ENCODE assay signal across 24 cellular contexts in genomic region chr7:4784799-4785198, GRCh38.
"Had no signal": no experiment of that assay in that cellular context is flagged by ENCODE, and none has a peak within 500 bp of the region (broad histone marks: within the 10 kb centered on the region; RNA-seq: fewer than 3 reads in every experiment).

No MANE protein-coding gene starts in this region.

- H3K27me3 ChIP-seq: dorsolateral prefrontal cortex, hepatocyte, left lung, ovary, suprapubic skin, transverse colon, upper lobe of right lung, vagina had no signal

- H3K4me1 ChIP-seq: left lung, lower lobe of right lung, psoas muscle, transverse colon, upper lobe of right lung, vagina had no signal

- H3K36me3 ChIP-seq: ovary had no signal

- H2AFZ ChIP-seq: hepatocyte had no signal

- ATAC-seq: left lung; lower lobe of right lung; naive thymus-derived CD8-positive, alpha-beta T cell; psoas muscle; sciatic nerve; stimulated activated memory B cell treated with anti-CD40 and anti-IgM and Interleukin-4, amounts not matched to agents 10 μg/mL and 1 μg/mL and 100 μg/mL, for 72 hours had no signal

- H3K9me3 ChIP-seq: left lung, lower lobe of right lung, ovary, psoas muscle, suprapubic skin, transverse colon, upper lobe of right lung, vagina had no signal

- H3K27ac ChIP-seq: hepatocyte, left lung, lower lobe of right lung, ovary, psoas muscle, transverse colon, upper lobe of right lung, vagina had no signal

- FAIRE-seq: colon, frontal cortex, kidney had no signal

- H3K4me2 ChIP-seq: hepatocyte, smooth muscle cell had no signal

- H3K4me3 ChIP-seq: dorsolateral prefrontal cortex, hepatocyte, left lung, lower lobe of right lung, ovary, psoas muscle, smooth muscle cell, suprapubic skin, transverse colon, upper lobe of right lung, vagina had no signal

- DNase-seq: dorsolateral prefrontal cortex; effector CD4-positive, alpha-beta T cell; kidney; lower lobe of right lung; naive thymus-derived CD8-positive, alpha-beta T cell; nephron progenitor cell; occipital lobe; ovary; posterior cingulate gyrus; psoas muscle; stimulated activated CD4-positive, alpha-beta T cell treated with anti-CD3 and anti-CD28 coated beads, Interleukin-2, amount 100 ng/mL, for 24 hours; stimulated activated CD4-positive, alpha-beta T cell treated with anti-CD3 and anti-CD28 coated beads, Interleukin-4, amount 100 ng/mL, for 24 hours; stimulated activated naive CD8-positive, alpha-beta T cell treated with anti-CD3 and anti-CD28 coated beads, Interleukin-15, amount 100 ng/mL, for 72 hours; transverse colon; upper lobe of right lung had no signal
